14 cellular contexts compared by ENCODE assay signal in the genomic region with DNA sequence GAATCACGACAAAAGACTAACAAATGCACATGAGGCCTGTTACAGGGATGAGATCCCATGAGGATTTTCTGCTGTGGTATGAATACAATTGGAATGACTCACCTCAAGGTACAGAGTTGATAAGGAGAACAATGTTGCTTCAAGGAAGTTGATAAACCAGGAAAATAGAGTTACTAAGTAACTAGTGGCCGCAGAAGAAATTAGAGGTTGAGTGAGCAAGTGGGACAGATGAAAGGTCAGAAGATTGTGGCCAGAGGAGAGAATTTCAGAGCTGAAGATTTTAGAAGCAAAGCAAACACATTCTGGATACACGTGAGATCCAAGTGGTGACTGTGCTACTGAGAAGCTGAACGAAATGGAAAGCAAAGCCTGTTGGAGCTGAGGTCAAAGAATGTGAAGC.
A peak's percentile ranks its signal among the peaks of the same experiment; 100 is the strongest.
DNase-seq lines count a peak whose midpoint lies in the region; ATAC-seq, FAIRE-seq and TF ChIP-seq lines count a peak whose summit lies in the region.
"Had no signal": no experiment of that assay in that cellular context is flagged by ENCODE, and none has a peak within 500 bp of the region (broad histone marks: within the 10 kb centered on the region; RNA-seq: fewer than 3 reads in every experiment).

No MANE protein-coding gene starts in this region.

- H2AK5ac ChIP-seq in IMR-90 (ENCODE audit: low read depth, low read length): no peak overlapping the region

- peak; percentile 69 for FAIRE-seq in colon (lab: Jason Lieb, UNC)

- H3K27ac ChIP-seq in IMR-90 (ENCODE audit: insufficient read depth, low read length) (no peak overlapping the region), mesodermal cell (ENCODE audit: low read depth, low read length, severe bottlenecking) (peak overlapping the region; percentile 82)
- H3K27ac ChIP-seq: BLaER1 had no signal

- ATAC-seq in IMR-90 (ENCODE audit: low read depth) (peak; percentile 27; the same call in 1 of the 2 replicates), HG02852 (IDR thresholded peaks at IDR 0.05; ENCODE audit: unreplicated experiment) (no peak)
- ATAC-seq in stimulated activated naive B cell treated with anti-CD40 and anti-IgM and Interleukin-4, amounts not matched to agents 10 μg/mL and 1 μg/mL and 100 μg/mL, for 72 hours (replicated peaks): no peak

- 92% methylated on average over 1 of the region's 4 CpGs; no CpG with 5 or more reads in 1 of the 2 experiments for WGBS in IMR-90 (ENCODE audit: extremely low coverage in 2 of 2, insufficient read length in 1 of 2), 2 experiments
- 81% methylated on average over 3 to 4 of the region's 4 CpGs for WGBS in mesodermal cell (ENCODE audit: insufficient coverage in 2 of 2), 2 experiments

- H3K9ac ChIP-seq in IMR-90 (ENCODE audit: low read depth, low read length): no peak overlapping the region
- H3K9ac ChIP-seq: BLaER1 had no signal

- no peak overlapping the region for H4K8ac ChIP-seq in IMR-90 (ENCODE audit: low read depth in 2 of 2, low read length in 2 of 2)

- intact Hi-C loops in IMR-90 (cut with micrococcal nuclease): no loop called here

- H3K23ac ChIP-seq in IMR-90 (ENCODE audit: low read depth, low read length): no peak overlapping the region

- H3K56ac ChIP-seq in IMR-90 (ENCODE audit: extremely low read depth, insufficient read depth, low read length): no peak overlapping the region

- H4K20me1 ChIP-seq in IMR-90 (ENCODE audit: insufficient read depth, low read length): no peaks in the 10 kb centered on the region
- H4K20me1 ChIP-seq: BLaER1 had no signal

- H3K36me3 Mint-ChIP-seq in stimulated activated naive B cell treated with anti-CD40 and anti-IgM and Interleukin-4, amounts not matched to agents 10 μg/mL and 1 μg/mL and 100 μg/mL, for 72 hours: peaks cover 12 to 20% of the 10 kb centered on the region in 2 donors

- H3K4ac ChIP-seq in IMR-90 (ENCODE audit: low read depth, low read length): no peak overlapping the region

- no peak for TF ChIP-seq CTCF in IMR-90 (conservative IDR thresholded peaks at IDR 0.05; ENCODE audit: low read depth, low read length)

- dilution Hi-C loops in IMR-90 (cut with HindIII; ENCODE audit: low sequenced_read_pairs, unreplicated experiment): no loop called here

- H3K27ac Mint-ChIP-seq in stimulated activated naive B cell treated with anti-CD40 and anti-IgM and Interleukin-4, amounts not matched to agents 10 μg/mL and 1 μg/mL and 100 μg/mL, for 72 hours: no peak overlapping the region
- H3K27ac Mint-ChIP-seq: activated T-cell treated with anti-CD3 and anti-CD28 coated beads, Interleukin-2, amount 50 U/mL, for 24 hours had no signal

- in situ Hi-C loops in ACHN (cut with HindIII; ENCODE audit: low pct_ligation_motif_present, low pct_unique_long_range_greater_than_20kb, low sequenced_read_pairs) (no loop called here), IMR-90 (cut with MboI; ENCODE audit: low sequenced_read_pairs) (no loop called here)

- no peak overlapping the region for H3K14ac ChIP-seq in IMR-90 (replicated peaks; ENCODE audit: low read depth, low read length)

- no peaks in the 10 kb centered on the region for H3K27me3 ChIP-seq in IMR-90 (ENCODE audit: control insufficient read depth, insufficient read depth, low read length)
- H3K27me3 ChIP-seq: BLaER1 had no signal

- no peak overlapping the region for H3K4me2 ChIP-seq in IMR-90 (ENCODE audit: low read depth, low read length)
- H3K4me2 ChIP-seq: BLaER1 had no signal

- no peak overlapping the region for H3K4me3 Mint-ChIP-seq in stimulated activated naive B cell treated with anti-CD40 and anti-IgM and Interleukin-4, amounts not matched to agents 10 μg/mL and 1 μg/mL and 100 μg/mL, for 72 hours
- H3K4me3 Mint-ChIP-seq: activated T-cell treated with anti-CD3 and anti-CD28 coated beads, Interleukin-2, amount 50 U/mL, for 24 hours had no signal

- H4K5ac ChIP-seq in IMR-90 (ENCODE audit: low read depth, low read length): no peak overlapping the region

- no peaks in the 10 kb centered on the region for H3K79me1 ChIP-seq in IMR-90 (ENCODE audit: low read depth in 1 of 2, low read length in 2 of 2)

- TF ChIP-seq POLR2A in IMR-90 (IDR thresholded peaks at IDR 0.05; ENCODE audit: low read depth, low read length): no peak

- no peaks in the 10 kb centered on the region for H3K36me3 ChIP-seq in IMR-90 (ENCODE audit: control insufficient read depth, insufficient read depth, low read length)
- peaks cover 18% of the 10 kb centered on the region for H3K36me3 ChIP-seq in mesodermal cell (ENCODE audit: control insufficient read depth, insufficient read depth, low read length)

- H3K27me3 Mint-ChIP-seq in stimulated activated naive B cell treated with anti-CD40 and anti-IgM and Interleukin-4, amounts not matched to agents 10 μg/mL and 1 μg/mL and 100 μg/mL, for 72 hours: no peaks in the 10 kb centered on the region
- H3K27me3 Mint-ChIP-seq: activated T-cell treated with anti-CD3 and anti-CD28 coated beads, Interleukin-2, amount 50 U/mL, for 24 hours had no signal

- no peaks in the 10 kb centered on the region for H3K9me3 Mint-ChIP-seq in stimulated activated naive B cell treated with anti-CD40 and anti-IgM and Interleukin-4, amounts not matched to agents 10 μg/mL and 1 μg/mL and 100 μg/mL, for 72 hours
- H3K9me3 Mint-ChIP-seq: activated T-cell treated with anti-CD3 and anti-CD28 coated beads, Interleukin-2, amount 50 U/mL, for 24 hours had no signal

- no peak overlapping the region for H2BK20ac ChIP-seq in IMR-90 (ENCODE audit: low read depth, low read length)

- POLR2A ChIA-PET in IMR-90 (lab: Charles Lee; ENCODE audit: unreplicated experiment): no interaction called here

- no peaks in the 10 kb centered on the region for H3K9me3 ChIP-seq in IMR-90 (ENCODE audit: control insufficient read depth, insufficient read depth, low read length)
- no peaks in the 10 kb centered on the region for H3K9me3 ChIP-seq in mesodermal cell (ENCODE audit: control insufficient read depth, low read length)
- H3K9me3 ChIP-seq: BLaER1 had no signal

- H2BK120ac ChIP-seq in IMR-90 (ENCODE audit: low read depth, low read length): no peak overlapping the region

- no peaks in the 10 kb centered on the region for H3K9me1 ChIP-seq in IMR-90 (ENCODE audit: insufficient read depth, low read length)

- peak; percentile 78 for DNase-seq in ACHN
- peak; percentile 62 for DNase-seq in IMR-90
- no peak for DNase-seq in MV-4-11 (lab: John Stamatoyannopoulos, UW)
- no peak for DNase-seq in activated T-cell treated with anti-CD3 and anti-CD28 coated beads, Interleukin-2, amount 50 U/mL, for 48 hours
- no peak for DNase-seq in stimulated activated naive B cell treated with anti-CD40 and anti-IgM and Interleukin-4, amounts not matched to agents 10 μg/mL and 1 μg/mL and 100 μg/mL, for 72 hours
- DNase-seq: activated T-cell treated with anti-CD3 and anti-CD28 coated beads, Interleukin-2, amount 50 U/mL, for 24 hours; KBM-7; NCI-H526 treated with DMSO at 0.1 percent for 48 hours; posterior cingulate gyrus; T-helper 2 cell had no signal

- H2AFZ ChIP-seq in IMR-90 (replicated peaks; ENCODE audit: low read length, poor library complexity): no peak overlapping the region

- no peak overlapping the region for H3K4me3 ChIP-seq in IMR-90 (ENCODE audit: insufficient read depth, low read depth, low read length)
- H3K4me3 ChIP-seq in mesodermal cell (ENCODE audit: extremely low read depth, insufficient read depth, low read length, poor library complexity, severe bottlenecking): no peak overlapping the region
- H3K4me3 ChIP-seq: BLaER1 had no signal

- H2BK5ac ChIP-seq in IMR-90 (ENCODE audit: low read depth, low read length, poor library complexity, severe bottlenecking): no peak overlapping the region

- CTCF ChIA-PET in IMR-90 (lab: Yijun Ruan, JAX): no interaction called here

- BruUV-seq in IMR-90 (replicated peaks; lab: Mats Ljungman, UMichigan): no TSS peak

- H2BK15ac ChIP-seq in IMR-90 (ENCODE audit: low read depth, low read length): no peak overlapping the region

- H3K4me1 ChIP-seq in IMR-90 (ENCODE audit: control insufficient read depth, insufficient read depth, low read length) (peaks cover 2% of the 10 kb centered on the region), mesodermal cell (ENCODE audit: control insufficient read depth, insufficient read depth, low read length, poor library complexity, severe bottlenecking) (peaks cover 52% of the 10 kb centered on the region)
- H3K4me1 ChIP-seq: BLaER1 had no signal

- H2AK9ac ChIP-seq in IMR-90 (replicated peaks; ENCODE audit: low read depth, low read length, poor library complexity): no peak overlapping the region

- no peak overlapping the region for H4K91ac ChIP-seq in IMR-90 (ENCODE audit: insufficient read depth, low read depth, low read length)

- TF ChIP-seq RAD21 in IMR-90 (IDR thresholded peaks at IDR 0.05; ENCODE audit: low read length): no peak

- no peaks in the 10 kb centered on the region for H3K4me1 Mint-ChIP-seq in stimulated activated naive B cell treated with anti-CD40 and anti-IgM and Interleukin-4, amounts not matched to agents 10 μg/mL and 1 μg/mL and 100 μg/mL, for 72 hours

- no peak overlapping the region for H3K18ac ChIP-seq in IMR-90 (ENCODE audit: low read depth, low read length)

TF ChIP-seq in IMR-90, 13 proteins besides CTCF, POLR2A, EP300 and RAD21 (continues in another document):
- TF ChIP-seq RFX5 (IDR thresholded peaks at IDR 0.05; ENCODE audit: low read depth, low read length): no peak
- TF ChIP-seq NFE2L2 (IDR thresholded peaks at IDR 0.05; ENCODE audit: low read depth, low read length): no peak
- TF ChIP-seq, protein P1, sequence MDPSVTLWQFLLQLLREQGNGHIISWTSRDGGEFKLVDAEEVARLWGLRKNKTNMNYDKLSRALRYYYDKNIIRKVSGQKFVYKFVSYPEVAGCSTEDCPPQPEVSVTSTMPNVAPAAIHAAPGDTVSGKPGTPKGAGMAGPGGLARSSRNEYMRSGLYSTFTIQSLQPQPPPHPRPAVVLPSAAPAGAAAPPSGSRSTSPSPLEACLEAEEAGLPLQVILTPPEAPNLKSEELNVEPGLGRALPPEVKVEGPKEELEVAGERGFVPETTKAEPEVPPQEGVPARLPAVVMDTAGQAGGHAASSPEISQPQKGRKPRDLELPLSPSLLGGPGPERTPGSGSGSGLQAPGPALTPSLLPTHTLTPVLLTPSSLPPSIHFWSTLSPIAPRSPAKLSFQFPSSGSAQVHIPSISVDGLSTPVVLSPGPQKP (IDR thresholded peaks at IDR 0.05; ENCODE audit: borderline replicate concordance, low read depth, low read length): no peak
- no peak for TF ChIP-seq CEBPB (IDR thresholded peaks at IDR 0.05; ENCODE audit: low read depth, low read length)
- TF ChIP-seq CHD1 (IDR thresholded peaks at IDR 0.05; ENCODE audit: low read depth, low read length): no peak
- no peak for TF ChIP-seq BHLHE40 (IDR thresholded peaks at IDR 0.05; ENCODE audit: low read depth, low read length)
- no peak for TF ChIP-seq RCOR1 (IDR thresholded peaks at IDR 0.05; ENCODE audit: insufficient replicate concordance, low read length)
- no peak for TF ChIP-seq SMC3 (IDR thresholded peaks at IDR 0.05; ENCODE audit: low read depth, low read length)
- no peak for TF ChIP-seq MAFK (IDR thresholded peaks at IDR 0.05; ENCODE audit: low read depth, low read length)
- TF ChIP-seq FOS (IDR thresholded peaks at IDR 0.05; ENCODE audit: low read depth, low read length): no peak

Comparison
In these comparisons a context has a peak if more than half of its experiments do, and no peak if none do; other contexts are left out.
1. DNase-seq: peak in ACHN (single experiment) and IMR-90 (single experiment); none in MV-4-11 (single experiment), activated T-cell treated with anti-CD3 and anti-CD28 coated beads, Interleukin-2, amount 50 U/mL, for 48 hours (0 of 2) and stimulated activated naive B cell treated with anti-CD40 and anti-IgM and Interleukin-4, amounts not matched to agents 10 μg/mL and 1 μg/mL and 100 μg/mL, for 72 hours (single experiment).